ENCODE assay signal across 8 cellular contexts in the genomic region with DNA sequence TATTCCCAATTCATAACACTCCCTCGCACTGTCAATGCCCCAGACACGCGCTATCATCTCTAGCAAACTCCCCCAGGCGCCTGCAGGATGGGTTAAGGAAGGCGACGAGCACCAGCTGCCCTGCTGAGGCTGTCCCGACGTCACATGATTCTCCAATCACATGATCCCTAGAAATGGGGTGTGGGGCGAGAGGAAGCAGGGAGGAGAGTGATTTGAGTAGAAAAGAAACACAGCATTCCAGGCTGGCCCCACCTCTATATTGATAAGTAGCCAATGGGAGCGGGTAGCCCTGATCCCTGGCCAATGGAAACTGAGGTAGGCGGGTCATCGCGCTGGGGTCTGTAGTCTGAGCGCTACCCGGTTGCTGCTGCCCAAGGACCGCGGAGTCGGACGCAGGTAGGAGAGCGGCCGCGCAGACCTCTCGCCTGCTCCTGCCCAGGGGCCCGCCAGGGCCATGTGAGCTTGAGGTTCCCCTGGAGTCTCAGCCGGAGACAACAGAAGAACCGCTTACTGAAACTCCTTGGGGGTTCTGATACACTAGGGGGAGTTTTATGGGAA. TPM values are rescaled to one million over a fixed set of nuclear protein-coding genes. Genes with fewer than 3 reads are reported as not detected.
DNase-seq lines count a peak whose midpoint lies in the region; ATAC-seq, FAIRE-seq and TF ChIP-seq lines count a peak whose summit lies in the region.

A gene (plus strand): TSS at position 364 of the 558 bp plus-strand sequence. CDS start 3,863 bp downstream, outside the sequence.

- POLR2A ChIA-PET in CD4-positive, alpha-beta T cell (lab: Charles Lee), result interaction anchor here (0.7 to 2.6 kb wide), 14 partner anchors 9 to 566 kb away, joined by 3 to 16 read pairs (median 7); a partner anchor contains a TSS

- H3K4me1 ChIP-seq in HUES48 (ENCODE audit: control insufficient read depth, insufficient read depth, low read length) (peaks cover 5% of the 10 kb centered on the region; the same call in 1 of the 2 replicates), OCI-LY1 (ENCODE audit: insufficient read depth, low read length, severe bottlenecking) (peaks cover 39% of the 10 kb centered on the region), mesodermal cell (ENCODE audit: control insufficient read depth, insufficient read depth, low read length, poor library complexity, severe bottlenecking) (peaks cover 7% of the 10 kb centered on the region)

- H3K4me3 Mint-ChIP-seq in CD4-positive, alpha-beta T cell, result peak within 1 kb of the TSS; percentile 95

- peaks cover 5% of the 10 kb centered on the region for H3K27me3 Mint-ChIP-seq in CD4-positive, alpha-beta T cell

- peak within 1 kb of the TSS; percentile 89 for H3K4me2 ChIP-seq in OCI-LY1 (ENCODE audit: low read length)

- no peak within 1 kb of the TSS for H2AFZ ChIP-seq in OCI-LY1 (ENCODE audit: low read length)

- TF ChIP-seq CTCF in CD4-positive, alpha-beta T cell (IDR thresholded peaks at IDR 0.05), result no peak
- no peak for TF ChIP-seq CTCF in OCI-LY1 (IDR thresholded peaks at IDR 0.05; ENCODE audit: low read length)

- peak within 1 kb of the TSS; percentile 13 for H3K27ac ChIP-seq in CD4-positive, alpha-beta T cell (ENCODE audit: low read depth, low read length)
- H3K27ac ChIP-seq in HUES48 (ENCODE audit: low read depth, low read length), result peak within 1 kb of the TSS; percentile 59
- no peak within 1 kb of the TSS for H3K27ac ChIP-seq in OCI-LY1 (ENCODE audit: low read depth, low read length, poor library complexity, severe bottlenecking)
- peak within 1 kb of the TSS; percentile 66 for H3K27ac ChIP-seq in mesodermal cell (ENCODE audit: low read depth, low read length, severe bottlenecking)

- WGBS in mesodermal cell (ENCODE audit: insufficient coverage in 2 of 2), 2 experiments, result 0 to 1% methylated on average over 15 to 20 of the region's 26 CpGs

- H3K9me2 ChIP-seq in OCI-LY1 (ENCODE audit: low read depth, low read length), result no peaks in the 10 kb centered on the region

- peak; percentile 71 to 81 (median 76) for DNase-seq in CD4-positive, alpha-beta T cell
- peak; percentile 81 for DNase-seq in activated CD8-positive, alpha-beta memory T cell treated with anti-CD3 and anti-CD28 coated beads, Interleukin-2, amount 50 U/mL, for 4 hours
- peak; percentile 64 to 78 for DNase-seq in stimulated activated CD8-positive, alpha-beta memory T cell treated with anti-CD3 and anti-CD28 coated beads, Interleukin-15, amount 100 ng/mL, for 4 hours (ENCODE audit: low read depth in 2 of 2)

- H3K4me3 ChIP-seq in HUES48 (ENCODE audit: low read depth, low read length), result peak within 1 kb of the TSS; percentile 81
- peak within 1 kb of the TSS; percentile 68 for H3K4me3 ChIP-seq in OCI-LY1 (ENCODE audit: low read depth, low read length, poor library complexity, severe bottlenecking)
- peak within 1 kb of the TSS; percentile 91 for H3K4me3 ChIP-seq in mesodermal cell (ENCODE audit: extremely low read depth, insufficient read depth, low read length, poor library complexity, severe bottlenecking)

- H3F3A ChIP-seq in OCI-LY1 (ENCODE audit: insufficient read depth, low read length), result no peaks in the 10 kb centered on the region; the same call in 1 of the 2 replicates

- H4K20me1 ChIP-seq in OCI-LY1 (ENCODE audit: insufficient read depth, low read length), result no peaks in the 10 kb centered on the region

- H3K9me3 Mint-ChIP-seq in CD4-positive, alpha-beta T cell, result no peaks in the 10 kb centered on the region

- H3K36me3 Mint-ChIP-seq in CD4-positive, alpha-beta T cell (ENCODE audit: low read depth), result peaks cover 4% of the 10 kb centered on the region

- H3K36me3 ChIP-seq in HUES48 (ENCODE audit: control insufficient read depth, insufficient read depth, low read length) (0 out of 2 replicates have a peak, but pooled peaks cover 2% of the 10 kb centered on the region), OCI-LY1 (ENCODE audit: insufficient read depth, low read length) (no peaks in the 10 kb centered on the region), mesodermal cell (ENCODE audit: control insufficient read depth, insufficient read depth, low read length) (peaks cover 6% of the 10 kb centered on the region)

- H3K4me1 Mint-ChIP-seq in CD4-positive, alpha-beta T cell (ENCODE audit: low read depth), result peaks cover 19% of the 10 kb centered on the region

- H3K9ac ChIP-seq in HUES48 (ENCODE audit: low read depth, low read length) (peak within 1 kb of the TSS; percentile 34), OCI-LY1 (ENCODE audit: low read length) (peak within 1 kb of the TSS; percentile 60)

- peak; percentile 97 for FAIRE-seq in endometrium (lab: Jason Lieb, UNC)

- H3K27me3 ChIP-seq in CD4-positive, alpha-beta T cell (ENCODE audit: control insufficient read depth, insufficient read depth, low read length), result no peaks in the 10 kb centered on the region
- H3K27me3 ChIP-seq in HUES48 (ENCODE audit: control insufficient read depth, insufficient read depth, low read length), result no peaks in the 10 kb centered on the region
- no peaks in the 10 kb centered on the region for H3K27me3 ChIP-seq in OCI-LY1 (ENCODE audit: insufficient read depth, low read length)

- intact Hi-C loops in CD4-positive, alpha-beta T cell (cut with DNase I, micrococcal nuclease), result loop anchor here (1.0 to 5.0 kb wide), 5 partner anchors 18 to 403 kb away; a partner anchor contains a TSS

- H3K27ac Mint-ChIP-seq in CD4-positive, alpha-beta T cell, result peak within 1 kb of the TSS; percentile 69

- no peaks in the 10 kb centered on the region for H3K79me2 ChIP-seq in OCI-LY1 (ENCODE audit: insufficient read depth, low read length)

- peak; percentile 99 for ATAC-seq in CD4-positive, alpha-beta T cell (ENCODE audit: poor library complexity)
- ATAC-seq in GM19455 (IDR thresholded peaks at IDR 0.05; ENCODE audit: unreplicated experiment), result peak; percentile 56

- H3K9me3 ChIP-seq in CD4-positive, alpha-beta T cell (ENCODE audit: control insufficient read depth, low read length), result no peaks in the 10 kb centered on the region
- H3K9me3 ChIP-seq in HUES48 (ENCODE audit: control insufficient read depth, insufficient read depth, low read length) (no peaks in the 10 kb centered on the region), OCI-LY1 (ENCODE audit: low read length) (no peaks in the 10 kb centered on the region), mesodermal cell (ENCODE audit: control insufficient read depth, low read length) (no peaks in the 10 kb centered on the region)

- CTCF ChIA-PET in CD4-positive, alpha-beta T cell (lab: Charles Lee), result interaction anchor here (0.7 to 2.2 kb wide), 16 partner anchors 9 to 275 kb away, joined by 3 to 18 read pairs (median 5); a partner anchor contains a TSS

RNA-seq across cellular contexts. Expression of the gene that starts here (rescaled TPM):
- total RNA-seq in CD4-positive, alpha-beta T cell, result 10 to 100 TPM; 15.3 to 16.1 TPM
- 226 TPM for polyA plus RNA-seq in mesodermal cell (2013, experiment 1 of 2)
- 189 TPM for polyA plus RNA-seq in mesodermal cell (2013, experiment 2 of 2)
